Comparison of ENCODE assay signal across 8 cellular contexts in genomic region chr10:123154943-123155505, GRCh38. TPM values are rescaled to one million over a fixed set of nuclear protein-coding genes. Genes with fewer than 3 reads are reported as not detected.
DNase-seq lines count a peak whose midpoint lies in the region; ATAC-seq, FAIRE-seq and TF ChIP-seq lines count a peak whose summit lies in the region.

No MANE protein-coding gene starts in this region.

- 19% methylated on average over 26 of the region's 26 CpGs for WGBS in thymus

- 0 out of 2 replicates have a peak overlapping the region, but pooled peaks have one; percentile 35 for H2AFZ ChIP-seq in KMS-11 (ENCODE audit: low read depth)

- H4K20me1 ChIP-seq in KMS-11 (ENCODE audit: insufficient read depth) = peaks cover 21% of the 10 kb centered on the region

- peak overlapping the region; percentile 95 for H3K9ac ChIP-seq in KMS-11

- H3K9me3 ChIP-seq in thymus (ENCODE audit: control insufficient read depth) = peaks cover 2% of the 10 kb centered on the region

- in situ Hi-C loops in astrocyte of the cerebellum (cut with HindIII; ENCODE audit: low sequenced_read_pairs) = no loop called here

- peak overlapping the region; percentile 65 for H3K4me2 ChIP-seq in KMS-11

- no peak for TF ChIP-seq CTCF in GM12864 (IDR thresholded peaks at IDR 0.05; ENCODE audit: low read depth, low read length, missing control alignments)
- no peak for TF ChIP-seq CTCF in KMS-11 (conservative IDR thresholded peaks at IDR 0.05; ENCODE audit: low read depth, low read length)
- no peak for TF ChIP-seq CTCF in astrocyte of the cerebellum (IDR thresholded peaks at IDR 0.05; ENCODE audit: low read depth, low read length, missing control alignments)
- TF ChIP-seq CTCF in D721Med (IDR thresholded peaks at IDR 0.05; ENCODE audit: insufficient read depth, missing control alignments) = no peak

- peak overlapping the region; percentile 84 for H3K27ac ChIP-seq in KMS-11
- no peak overlapping the region for H3K27ac ChIP-seq in thymus (ENCODE audit: low read depth)

- H3K4me1 ChIP-seq in KMS-11 (ENCODE audit: low read depth, poor library complexity, severe bottlenecking) (peaks cover 48% of the 10 kb centered on the region), thymus (ENCODE audit: control insufficient read depth, insufficient read depth, low read length) (peaks cover 34% of the 10 kb centered on the region)

- peak overlapping the region; percentile 70 for H3K4me3 ChIP-seq in GM12864 (ENCODE audit: low read depth, low read length)
- no peak overlapping the region for H3K4me3 ChIP-seq in KMS-11 (IDR thresholded peaks at IDR 0.05; ENCODE audit: insufficient read depth, low read depth, low read length)
- H3K4me3 ChIP-seq in astrocyte of the cerebellum (ENCODE audit: low read depth, low read length) = peak overlapping the region; percentile 86
- H3K4me3 ChIP-seq in thymus (ENCODE audit: low read length) = peak overlapping the region; percentile 95

- H3K36me3 ChIP-seq in KMS-11 (ENCODE audit: insufficient read depth) = peaks cover 11% of the 10 kb centered on the region; the same call in 1 of the 2 replicates
- peaks cover 5% of the 10 kb centered on the region for H3K36me3 ChIP-seq in thymus (ENCODE audit: control insufficient read depth, insufficient read depth)

- H3K27me3 ChIP-seq in KMS-11 (ENCODE audit: insufficient read depth, low read depth) (no peaks in the 10 kb centered on the region), thymus (ENCODE audit: control insufficient read depth, insufficient read depth) (peaks cover 28% of the 10 kb centered on the region)

- ATAC-seq in GM21619 (IDR thresholded peaks at IDR 0.05; ENCODE audit: unreplicated experiment) = peak; percentile 19

- FAIRE-seq in D721Med (lab: Jason Lieb, UNC) = no peak

- no peak for DNase-seq in GM12864 (ENCODE audit: low read depth)
- no peak for DNase-seq in astrocyte of the cerebellum (ENCODE audit: low read depth)
- peak; percentile 70 for DNase-seq in kidney tubule cell (ENCODE audit: low spot score)
- no peak for DNase-seq in NK-92 (lab: John Stamatoyannopoulos, UW; ENCODE audit: unreplicated experiment)
- no peak for DNase-seq in D721Med (ENCODE audit: insufficient read length, low spot score)

- peaks cover 59% of the 10 kb centered on the region for H3K79me2 ChIP-seq in KMS-11 (ENCODE audit: insufficient read depth, low read depth)

RNA-seq across cellular contexts. Expression of gene BUB3, which starts 0.8 kb away (rescaled TPM):
- 76.6 TPM for polyA plus RNA-seq in thymus

RNA-seq across cellular contexts. Expression of gene HMX2, which starts 7.1 kb away (rescaled TPM):
- polyA plus RNA-seq in thymus = 0.25 TPM

RNA-seq across cellular contexts. Expression of gene HMX3, which starts 19.3 kb away (rescaled TPM):
- polyA plus RNA-seq in thymus = not detected
